ENCODE assay signal across 9 cellular contexts in genomic region chr2:23617167-23617787, GRCh38.
A peak's percentile ranks its signal among the peaks of the same experiment; 100 is the strongest.
DNase-seq lines count a peak whose midpoint lies in the region; ATAC-seq, FAIRE-seq and TF ChIP-seq lines count a peak whose summit lies in the region.
"Had no signal": no experiment of that assay in that cellular context is flagged by ENCODE, and none has a peak within 500 bp of the region (broad histone marks: within the 10 kb centered on the region; RNA-seq: fewer than 3 reads in every experiment).

No MANE protein-coding gene starts in this region.

- whole genome bisulfite sequencing in pancreas, 2 donors: 76 to 79% methylated on average over 16 of the region's 16 CpGs

- no peaks in the 10 kb centered on the region for H3K27me3 ChIP-seq in adipocyte (replicated peaks; ENCODE audit: control insufficient read depth, insufficient read depth, low read length)
- no peaks in the 10 kb centered on the region for H3K27me3 ChIP-seq in pancreas
- H3K27me3 ChIP-seq in H7 (ENCODE audit: control insufficient read depth, insufficient read depth, low read length): no peaks in the 10 kb centered on the region

- DNase-seq in AG09319 (ENCODE audit: extremely low read depth, low read depth) (peak; percentile 49), adipocyte (ENCODE audit: low read depth) (peak; percentile 82), Right ventricle myocardium superior (peak; percentile 66), pancreas (peak in 1 of 6 donors; percentile 24), OCI-M2 (lab: John Stamatoyannopoulos, UW; ENCODE audit: unreplicated experiment) (no peak), NCI-H187 (lab: John Stamatoyannopoulos, UW) (no peak), H7 (no peak)
- DNase-seq in effector CD8-positive, alpha-beta T cell (lab: John Stamatoyannopoulos, UW): no peak
- DNase-seq: CD4-positive, alpha-beta T cell had no signal

- H3K27ac ChIP-seq in pancreas: no peak overlapping the region

- peak; percentile 70 for FAIRE-seq in pancreas (lab: Jason Lieb, UNC)

- intact Hi-C loops in Right ventricle myocardium superior (cut with DNase I) (no loop called here), pancreas (cut with DNase I) (no loop called here)

- H3K9me3 ChIP-seq in adipocyte (ENCODE audit: control insufficient read depth, low read length) (peaks cover 3% of the 10 kb centered on the region), pancreas (no peaks in the 10 kb centered on the region)

- ATAC-seq in Right ventricle myocardium superior (ENCODE audit: poor library complexity): peak; percentile 84
- peak in 3 of 4 donors; percentile 38 to 60 (median 59) for ATAC-seq in pancreas

- TF ChIP-seq CTCF in AG09319 (IDR thresholded peaks at IDR 0.05; ENCODE audit: low read depth, low read length) (peak; percentile 77), pancreas (IDR thresholded peaks at IDR 0.05) (no peak)

- H3K4me1 ChIP-seq in adipocyte (ENCODE audit: control insufficient read depth, insufficient read depth, low read length) (peaks cover 19% of the 10 kb centered on the region), pancreas (no peaks in the 10 kb centered on the region)

- H3K36me3 ChIP-seq in adipocyte (ENCODE audit: control insufficient read depth, insufficient read depth, low read length, severe bottlenecking) (no peaks in the 10 kb centered on the region), pancreas (no peaks in the 10 kb centered on the region), H7 (replicated peaks; ENCODE audit: control insufficient read depth, insufficient read depth, low read length) (no peaks in the 10 kb centered on the region)

- H3K4me3 ChIP-seq in adipocyte (ENCODE audit: low read length): peak overlapping the region; percentile 36
- no peak overlapping the region for H3K4me3 ChIP-seq in pancreas
- no peak overlapping the region for H3K4me3 ChIP-seq in H7 (ENCODE audit: insufficient read depth, low read depth, low read length)

- H3K9ac ChIP-seq in adipocyte (ENCODE audit: low read length): peak overlapping the region; percentile 55

Comparison
In these comparisons a context has a peak if more than half of its experiments do, and no peak if none do; other contexts are left out.
1. DNase-seq: peak in AG09319 (single experiment), adipocyte (single experiment) and Right ventricle myocardium superior (single experiment); none in OCI-M2 (single experiment), effector CD8-positive, alpha-beta T cell (single experiment), NCI-H187 (0 of 2) and H7 (single experiment).